ENCODE assay signal across 18 cellular contexts in the genomic region with DNA sequence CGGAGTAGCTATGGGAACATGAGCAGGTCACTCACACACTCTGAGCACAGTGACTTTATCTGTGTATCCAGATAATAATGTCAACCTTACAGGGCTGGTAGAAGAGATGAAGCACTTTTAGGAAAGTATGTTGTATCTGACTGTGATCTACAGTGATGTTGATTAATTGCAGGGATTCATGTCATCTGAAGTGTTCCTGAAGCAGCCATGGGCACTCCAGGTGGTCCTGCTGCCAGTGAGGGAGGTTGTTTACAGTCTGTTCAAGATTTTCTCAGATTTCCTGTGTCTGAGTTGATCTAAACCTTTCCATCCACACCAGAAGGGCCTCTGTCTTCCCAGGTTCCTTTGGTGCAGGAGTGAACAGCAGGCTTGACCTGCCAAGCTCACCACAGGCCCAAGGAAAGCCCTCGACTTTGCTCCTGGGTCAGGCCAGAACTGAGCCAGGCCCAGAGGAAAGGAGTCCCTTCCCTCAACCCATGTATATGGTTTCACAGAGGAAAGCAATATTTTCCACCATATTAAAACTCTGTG. TPM values are rescaled to one million over a fixed set of nuclear protein-coding genes. Genes with fewer than 3 reads are reported as not detected.
"Had no signal": no experiment of that assay in that cellular context is flagged by ENCODE, and none has a peak within 500 bp of the region (broad histone marks: within the 10 kb centered on the region; RNA-seq: fewer than 3 reads in every experiment).

No MANE protein-coding gene starts in this region.

- H3K36me3 ChIP-seq: ascending aorta, lower lobe of right lung, neutrophil had no signal

- H3K4me3 ChIP-seq: ascending aorta, lower lobe of right lung, testis had no signal

- H3K27me3 ChIP-seq: ascending aorta, foreskin keratinocyte, neutrophil, testis had no signal

- H3K27ac ChIP-seq: ascending aorta, foreskin keratinocyte, lower lobe of right lung, neutrophil, testis had no signal

- H3K4me1 ChIP-seq: ascending aorta, foreskin keratinocyte, lower lobe of right lung, testis had no signal

- DNase-seq: activated CD4-positive, alpha-beta T cell treated with anti-CD3 and anti-CD28 coated beads for 4 hours; activated CD8-positive, alpha-beta memory T cell treated with anti-CD3 and anti-CD28 coated beads, Interleukin-2, amount 50 U/mL, for 4 hours; activated CD8-positive, alpha-beta T cell treated with anti-CD3 and anti-CD28 coated beads for 36 hours; activated naive CD4-positive, alpha-beta T cell; activated T-cell treated with anti-CD3 and anti-CD28 coated beads, Interleukin-2, amount 50 U/mL, for 72 hours; foreskin keratinocyte; immature natural killer cell; lower lobe of right lung; midbrain; stimulated activated CD4-positive, alpha-beta T cell treated with anti-CD3 and anti-CD28 coated beads, Interleukin-15, amount 100 ng/mL, for 24 hours; stimulated activated CD4-positive, alpha-beta T cell treated with anti-CD3 and anti-CD28 coated beads, Interleukin-4, amount 100 ng/mL, for 24 hours; stimulated activated naive CD8-positive, alpha-beta T cell treated with anti-CD3 and anti-CD28 coated beads, Interleukin-15, amount 100 ng/mL, for 72 hours; testis had no signal

- ATAC-seq: activated CD8-positive, alpha-beta T cell treated with anti-CD3 and anti-CD28 coated beads for 36 hours; activated T-cell treated with anti-CD3 and anti-CD28 coated beads, Interleukin-2, amount 50 U/mL, for 72 hours; foreskin keratinocyte; lower lobe of right lung; stimulated activated naive CD8-positive, alpha-beta T cell treated with anti-CD3 and anti-CD28 coated beads, Interleukin-15, amount 100 ng/mL, for 72 hours had no signal

- H3K9me3 ChIP-seq: ascending aorta, lower lobe of right lung, neutrophil, testis had no signal

RNA-seq across cellular contexts. Expression of a gene that starts 28.1 kb away (rescaled TPM):
- total RNA-seq: activated CD8-positive, alpha-beta T cell treated with anti-CD3 and anti-CD28 coated beads for 36 hours; activated T-cell treated with anti-CD3 and anti-CD28 coated beads, Interleukin-2, amount 50 U/mL, for 72 hours; bronchial epithelial cell; endothelial cell of umbilical vein; foreskin keratinocyte; ureter had no signal
- polyA plus RNA-seq: endothelial cell of umbilical vein, foreskin keratinocyte, immature natural killer cell had no signal
